In the genomic region with DNA sequence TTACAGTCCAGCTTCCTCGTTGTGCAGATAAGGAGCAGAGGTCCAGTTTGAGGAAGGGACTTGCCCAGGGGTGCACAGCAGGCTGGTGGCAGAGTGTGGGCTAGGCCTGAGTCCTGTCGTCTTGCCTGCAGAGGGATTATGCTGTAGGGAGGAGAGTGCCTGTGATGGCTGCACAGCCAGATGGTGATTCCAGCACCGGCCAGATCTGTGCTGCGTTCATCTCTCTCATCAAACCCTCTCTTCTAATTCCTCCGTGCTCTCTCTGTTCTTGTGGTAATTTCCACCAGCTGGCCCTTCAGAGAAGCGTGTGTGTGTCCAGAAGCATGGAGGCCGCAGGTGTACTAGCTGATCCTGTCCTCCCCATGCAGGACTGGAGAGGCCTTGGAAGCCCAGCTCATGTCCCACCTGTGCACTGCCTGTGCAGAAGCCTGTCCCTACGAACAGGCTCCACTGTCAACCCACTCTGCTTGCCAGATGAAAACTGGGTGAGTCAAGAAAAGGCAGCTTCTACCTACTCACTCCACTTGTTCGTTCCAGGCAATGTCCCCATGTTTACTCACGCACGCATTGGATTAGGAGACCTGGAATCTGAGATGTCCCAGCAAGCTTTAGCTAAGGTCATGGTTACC, we compare ENCODE assay signal across 1 cellular context.
TF ChIP-seq lines count a peak whose summit lies in the region.

No MANE protein-coding gene starts in this region.

TF ChIP-seq in WTC11, 78 proteins besides CTCF, POLR2A, EP300 and RAD21 (continued from another document):
- no peak for TF ChIP-seq ZNF138 (CRISPR knock-in tag; conservative IDR thresholded peaks at IDR 0.05)
- TF ChIP-seq, protein P1, sequence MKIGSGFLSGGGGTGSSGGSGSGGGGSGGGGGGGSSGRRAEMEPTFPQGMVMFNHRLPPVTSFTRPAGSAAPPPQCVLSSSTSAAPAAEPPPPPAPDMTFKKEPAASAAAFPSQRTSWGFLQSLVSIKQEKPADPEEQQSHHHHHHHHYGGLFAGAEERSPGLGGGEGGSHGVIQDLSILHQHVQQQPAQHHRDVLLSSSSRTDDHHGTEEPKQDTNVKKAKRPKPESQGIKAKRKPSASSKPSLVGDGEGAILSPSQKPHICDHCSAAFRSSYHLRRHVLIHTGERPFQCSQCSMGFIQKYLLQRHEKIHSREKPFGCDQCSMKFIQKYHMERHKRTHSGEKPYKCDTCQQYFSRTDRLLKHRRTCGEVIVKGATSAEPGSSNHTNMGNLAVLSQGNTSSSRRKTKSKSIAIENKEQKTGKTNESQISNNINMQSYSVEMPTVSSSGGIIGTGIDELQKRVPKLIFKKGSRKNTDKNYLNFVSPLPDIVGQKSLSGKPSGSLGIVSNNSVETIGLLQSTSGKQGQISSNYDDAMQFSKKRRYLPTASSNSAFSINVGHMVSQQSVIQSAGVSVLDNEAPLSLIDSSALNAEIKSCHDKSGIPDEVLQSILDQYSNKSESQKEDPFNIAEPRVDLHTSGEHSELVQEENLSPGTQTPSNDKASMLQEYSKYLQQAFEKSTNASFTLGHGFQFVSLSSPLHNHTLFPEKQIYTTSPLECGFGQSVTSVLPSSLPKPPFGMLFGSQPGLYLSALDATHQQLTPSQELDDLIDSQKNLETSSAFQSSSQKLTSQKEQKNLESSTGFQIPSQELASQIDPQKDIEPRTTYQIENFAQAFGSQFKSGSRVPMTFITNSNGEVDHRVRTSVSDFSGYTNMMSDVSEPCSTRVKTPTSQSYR (CRISPR knock-in tag; IDR thresholded peaks at IDR 0.05), result no peak
- TF ChIP-seq ZNF416 (CRISPR knock-in tag; IDR thresholded peaks at IDR 0.05), result no peak
- TF ChIP-seq, protein P2, sequence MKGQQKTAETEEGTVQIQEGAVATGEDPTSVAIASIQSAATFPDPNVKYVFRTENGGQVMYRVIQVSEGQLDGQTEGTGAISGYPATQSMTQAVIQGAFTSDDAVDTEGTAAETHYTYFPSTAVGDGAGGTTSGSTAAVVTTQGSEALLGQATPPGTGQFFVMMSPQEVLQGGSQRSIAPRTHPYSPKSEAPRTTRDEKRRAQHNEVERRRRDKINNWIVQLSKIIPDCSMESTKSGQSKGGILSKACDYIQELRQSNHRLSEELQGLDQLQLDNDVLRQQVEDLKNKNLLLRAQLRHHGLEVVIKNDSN (CRISPR knock-in tag; IDR thresholded peaks at IDR 0.05), result no peak
- no peak for TF ChIP-seq PRRX2 (CRISPR knock-in tag; IDR thresholded peaks at IDR 0.05)
- TF ChIP-seq, protein P3, sequence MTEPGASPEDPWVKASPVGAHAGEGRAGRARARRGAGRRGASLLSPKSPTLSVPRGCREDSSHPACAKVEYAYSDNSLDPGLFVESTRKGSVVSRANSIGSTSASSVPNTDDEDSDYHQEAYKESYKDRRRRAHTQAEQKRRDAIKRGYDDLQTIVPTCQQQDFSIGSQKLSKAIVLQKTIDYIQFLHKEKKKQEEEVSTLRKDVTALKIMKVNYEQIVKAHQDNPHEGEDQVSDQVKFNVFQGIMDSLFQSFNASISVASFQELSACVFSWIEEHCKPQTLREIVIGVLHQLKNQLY (CRISPR knock-in tag; IDR thresholded peaks at IDR 0.05), result no peak
- no peak for TF ChIP-seq FOXP4 (CRISPR knock-in tag; IDR thresholded peaks at IDR 0.05)
- TF ChIP-seq, protein P4, sequence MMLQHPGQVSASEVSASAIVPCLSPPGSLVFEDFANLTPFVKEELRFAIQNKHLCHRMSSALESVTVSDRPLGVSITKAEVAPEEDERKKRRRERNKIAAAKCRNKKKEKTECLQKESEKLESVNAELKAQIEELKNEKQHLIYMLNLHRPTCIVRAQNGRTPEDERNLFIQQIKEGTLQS (CRISPR knock-in tag; conservative IDR thresholded peaks at IDR 0.05), result no peak
- no peak for TF ChIP-seq JAZF1 (CRISPR knock-in tag; IDR thresholded peaks at IDR 0.05)
- TF ChIP-seq, protein P5, sequence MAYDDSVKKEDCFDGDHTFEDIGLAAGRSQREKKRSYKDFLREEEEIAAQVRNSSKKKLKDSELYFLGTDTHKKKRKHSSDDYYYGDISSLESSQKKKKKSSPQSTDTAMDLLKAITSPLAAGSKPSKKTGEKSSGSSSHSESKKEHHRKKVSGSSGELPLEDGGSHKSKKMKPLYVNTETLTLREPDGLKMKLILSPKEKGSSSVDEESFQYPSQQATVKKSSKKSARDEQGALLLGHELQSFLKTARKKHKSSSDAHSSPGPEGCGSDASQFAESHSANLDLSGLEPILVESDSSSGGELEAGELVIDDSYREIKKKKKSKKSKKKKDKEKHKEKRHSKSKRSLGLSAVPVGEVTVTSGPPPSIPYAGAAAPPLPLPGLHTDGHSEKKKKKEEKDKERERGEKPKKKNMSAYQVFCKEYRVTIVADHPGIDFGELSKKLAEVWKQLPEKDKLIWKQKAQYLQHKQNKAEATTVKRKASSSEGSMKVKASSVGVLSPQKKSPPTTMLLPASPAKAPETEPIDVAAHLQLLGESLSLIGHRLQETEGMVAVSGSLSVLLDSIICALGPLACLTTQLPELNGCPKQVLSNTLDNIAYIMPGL (CRISPR knock-in tag; IDR thresholded peaks at IDR 0.05), result no peak
- TF ChIP-seq, protein P6, sequence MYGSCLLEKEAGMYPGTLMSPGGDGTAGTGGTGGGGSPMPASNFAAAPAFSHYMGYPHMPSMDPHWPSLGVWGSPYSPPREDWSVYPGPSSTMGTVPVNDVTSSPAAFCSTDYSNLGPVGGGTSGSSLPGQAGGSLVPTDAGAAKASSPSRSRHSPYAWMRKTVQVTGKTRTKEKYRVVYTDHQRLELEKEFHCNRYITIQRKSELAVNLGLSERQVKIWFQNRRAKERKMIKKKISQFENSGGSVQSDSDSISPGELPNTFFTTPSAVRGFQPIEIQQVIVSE (CRISPR knock-in tag; IDR thresholded peaks at IDR 0.05; ENCODE audit: borderline replicate concordance), result no peak
- TF ChIP-seq ZNF219 (CRISPR knock-in tag; IDR thresholded peaks at IDR 0.05; ENCODE audit: borderline replicate concordance), result no peak
- TF ChIP-seq, protein P7, sequence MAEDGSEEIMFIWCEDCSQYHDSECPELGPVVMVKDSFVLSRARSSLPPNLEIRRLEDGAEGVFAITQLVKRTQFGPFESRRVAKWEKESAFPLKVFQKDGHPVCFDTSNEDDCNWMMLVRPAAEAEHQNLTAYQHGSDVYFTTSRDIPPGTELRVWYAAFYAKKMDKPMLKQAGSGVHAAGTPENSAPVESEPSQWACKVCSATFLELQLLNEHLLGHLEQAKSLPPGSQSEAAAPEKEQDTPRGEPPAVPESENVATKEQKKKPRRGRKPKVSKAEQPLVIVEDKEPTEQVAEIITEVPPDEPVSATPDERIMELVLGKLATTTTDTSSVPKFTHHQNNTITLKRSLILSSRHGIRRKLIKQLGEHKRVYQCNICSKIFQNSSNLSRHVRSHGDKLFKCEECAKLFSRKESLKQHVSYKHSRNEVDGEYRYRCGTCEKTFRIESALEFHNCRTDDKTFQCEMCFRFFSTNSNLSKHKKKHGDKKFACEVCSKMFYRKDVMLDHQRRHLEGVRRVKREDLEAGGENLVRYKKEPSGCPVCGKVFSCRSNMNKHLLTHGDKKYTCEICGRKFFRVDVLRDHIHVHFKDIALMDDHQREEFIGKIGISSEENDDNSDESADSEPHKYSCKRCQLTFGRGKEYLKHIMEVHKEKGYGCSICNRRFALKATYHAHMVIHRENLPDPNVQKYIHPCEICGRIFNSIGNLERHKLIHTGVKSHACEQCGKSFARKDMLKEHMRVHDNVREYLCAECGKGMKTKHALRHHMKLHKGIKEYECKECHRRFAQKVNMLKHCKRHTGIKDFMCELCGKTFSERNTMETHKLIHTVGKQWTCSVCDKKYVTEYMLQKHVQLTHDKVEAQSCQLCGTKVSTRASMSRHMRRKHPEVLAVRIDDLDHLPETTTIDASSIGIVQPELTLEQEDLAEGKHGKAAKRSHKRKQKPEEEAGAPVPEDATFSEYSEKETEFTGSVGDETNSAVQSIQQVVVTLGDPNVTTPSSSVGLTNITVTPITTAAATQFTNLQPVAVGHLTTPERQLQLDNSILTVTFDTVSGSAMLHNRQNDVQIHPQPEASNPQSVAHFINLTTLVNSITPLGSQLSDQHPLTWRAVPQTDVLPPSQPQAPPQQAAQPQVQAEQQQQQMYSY (CRISPR knock-in tag; IDR thresholded peaks at IDR 0.05), result no peak
